In genomic region chr5:141883184-141883947, GRCh38 we compare ENCODE assay signal across 10 cellular contexts. TPM values are rescaled to one million over a fixed set of nuclear protein-coding genes. Genes with fewer than 3 reads are reported as not detected.
DNase-seq lines count a peak whose midpoint lies in the region; ATAC-seq and TF ChIP-seq lines count a peak whose summit lies in the region.
"Had no signal": no experiment of that assay in that cellular context is flagged by ENCODE, and none has a peak within 500 bp of the region (broad histone marks: within the 10 kb centered on the region; RNA-seq: fewer than 3 reads in every experiment).

No MANE protein-coding gene starts in this region.

- H3K4me3 Mint-ChIP-seq in endothelial cell (ENCODE audit: unreplicated experiment), result peak overlapping the region; percentile 47

- H3K4me1 Mint-ChIP-seq in endothelial cell (ENCODE audit: unreplicated experiment), result peaks cover 64% of the 10 kb centered on the region

- no peaks in the 10 kb centered on the region for H3K9me3 Mint-ChIP-seq in endothelial cell (ENCODE audit: unreplicated experiment)

- in situ Hi-C loops in transverse colon (cut with MboI; ENCODE audit: low pct_ligation_motif_present in 1 of 4, low pct_unique_long_range_greater_than_20kb in 1 of 4, low sequenced_read_pairs in 3 of 4), result loop anchor here (5.0 to 10.0 kb wide), 5 partner anchors 71 to 181 kb away; partner anchors contain the start of gene PCDH12 (in 2 of the 4)

- DNase-seq in COLO829 (ENCODE audit: low spot score) (peak; percentile 35), endothelial cell (ENCODE audit: low spot score) (peak; percentile 78), COR-L47 (lab: John Stamatoyannopoulos, UW) (no peak), NCI-H82 (lab: John Stamatoyannopoulos, UW) (no peak), transverse colon (no peak)

- no peak for ATAC-seq in GM18907 (IDR thresholded peaks at IDR 0.05; ENCODE audit: unreplicated experiment)

- TF ChIP-seq CTCF in endothelial cell (IDR thresholded peaks at IDR 0.05; ENCODE audit: unreplicated experiment), result no peak
- TF ChIP-seq CTCF in transverse colon (IDR thresholded peaks at IDR 0.05), result no peak

- H3K27ac Mint-ChIP-seq in endothelial cell (ENCODE audit: unreplicated experiment), result no peak overlapping the region

- peaks cover 31% of the 10 kb centered on the region for H3K27me3 ChIP-seq in transverse colon
- H3K27me3 ChIP-seq: thyroid gland had no signal

- H3K4me1 ChIP-seq in mesodermal cell (ENCODE audit: control insufficient read depth, insufficient read depth, low read length, poor library complexity, severe bottlenecking), result peaks cover 44% of the 10 kb centered on the region
- peaks cover 0 to 23% (median 3%) of the 10 kb centered on the region in 4 donors for H3K4me1 ChIP-seq in transverse colon
- H3K4me1 ChIP-seq: pancreas had no signal

- H3K36me3 Mint-ChIP-seq in endothelial cell (ENCODE audit: low read depth, unreplicated experiment), result peaks cover 5% of the 10 kb centered on the region

- peak overlapping the region; percentile 23 for H3K4me3 ChIP-seq in mesodermal cell (ENCODE audit: extremely low read depth, insufficient read depth, low read length, poor library complexity, severe bottlenecking)
- H3K4me3 ChIP-seq in transverse colon, result no peak overlapping the region
- H3K4me3 ChIP-seq: pancreas, thyroid gland had no signal

- peaks cover 20% of the 10 kb centered on the region for H3K27me3 Mint-ChIP-seq in endothelial cell (ENCODE audit: unreplicated experiment)

- intact Hi-C loops in transverse colon (cut with DNase I; ENCODE audit: low total_unique reads), result no loop called here

- no peak for TF ChIP-seq EP300 in transverse colon (IDR thresholded peaks at IDR 0.05; ENCODE audit: low read depth)

- H3K9me3 ChIP-seq in mesodermal cell (ENCODE audit: control insufficient read depth, low read length) (no peaks in the 10 kb centered on the region), transverse colon (no peaks in the 10 kb centered on the region)
- H3K9me3 ChIP-seq: pancreas, thyroid gland had no signal

- 1 to 6% methylated on average over 19 to 27 of the region's 38 CpGs for WGBS in mesodermal cell (ENCODE audit: insufficient coverage in 2 of 2), 2 experiments
- 41 to 53% methylated on average over 3 to 37 of the region's 38 CpGs for WGBS in transverse colon (ENCODE audit: low coverage in 1 of 2), 2 donors

- no peak for TF ChIP-seq POLR2A in transverse colon (IDR thresholded peaks at IDR 0.05)

- H3K27ac ChIP-seq in mesodermal cell (ENCODE audit: low read depth, low read length, severe bottlenecking) (peak overlapping the region; percentile 95), transverse colon (no peak overlapping the region)
- H3K27ac ChIP-seq: pancreas, thyroid gland had no signal

- H3K36me3 ChIP-seq in mesodermal cell (ENCODE audit: control insufficient read depth, insufficient read depth, low read length) (no peaks in the 10 kb centered on the region), transverse colon (no peaks in the 10 kb centered on the region)
- H3K36me3 ChIP-seq: pancreas, thyroid gland had no signal

TF ChIP-seq in PFSK-1, 5 proteins besides CTCF, POLR2A, EP300 and RAD21:
- TF ChIP-seq FOXP2 (optimal IDR thresholded peaks at IDR 0.05; ENCODE audit: borderline replicate concordance, extremely low read depth, extremely low read length, insufficient read depth), result no peak
- TF ChIP-seq REST (IDR thresholded peaks at IDR 0.05; ENCODE audit: insufficient read depth in 1 of 2, low read depth in 2 of 2, low read length in 2 of 2), result peak; percentile 92 to 95

RNA-seq across cellular contexts. Expression of gene PCDH1, which starts 5.2 kb away (rescaled TPM):
- 12.1 TPM for polyA plus RNA-seq in PFSK-1 (2012; ENCODE audit: insufficient read length, low read depth)
- total RNA-seq in endothelial cell (ENCODE audit: unreplicated experiment) (140 TPM), transverse colon (100 to 1,000 TPM in 3 of 4 donors, 10 to 100 TPM in 1; 92.5 to 217 (median 164) TPM)
- 25.9 TPM for polyA plus RNA-seq in mesodermal cell (2013, experiment 1 of 2)
- polyA plus RNA-seq in mesodermal cell (2013, experiment 2 of 2), result 18.5 TPM

RNA-seq across cellular contexts. Expression of gene DELE1, which starts 40.3 kb away (rescaled TPM):
- 49.0 TPM for polyA plus RNA-seq in PFSK-1 (2012; ENCODE audit: insufficient read length, low read depth)
- total RNA-seq in endothelial cell (ENCODE audit: unreplicated experiment) (115 TPM), transverse colon (100 to 1,000 TPM in 3 of 4 donors, 10 to 100 TPM in 1; 92.6 to 270 (median 126) TPM)
- polyA plus RNA-seq in mesodermal cell (2013, experiment 1 of 2), result 51.6 TPM
- 46.5 TPM for polyA plus RNA-seq in mesodermal cell (2013, experiment 2 of 2)

Comparison
In these comparisons a context has a peak if more than half of its experiments do, and no peak if none do; other contexts are left out.
1. DNase-seq: peak in COLO829 (single experiment) and endothelial cell (single experiment); none in COR-L47 (single experiment), NCI-H82 (single experiment) and transverse colon (single experiment).